1 cellular context compared by ENCODE assay signal in the genomic region with DNA sequence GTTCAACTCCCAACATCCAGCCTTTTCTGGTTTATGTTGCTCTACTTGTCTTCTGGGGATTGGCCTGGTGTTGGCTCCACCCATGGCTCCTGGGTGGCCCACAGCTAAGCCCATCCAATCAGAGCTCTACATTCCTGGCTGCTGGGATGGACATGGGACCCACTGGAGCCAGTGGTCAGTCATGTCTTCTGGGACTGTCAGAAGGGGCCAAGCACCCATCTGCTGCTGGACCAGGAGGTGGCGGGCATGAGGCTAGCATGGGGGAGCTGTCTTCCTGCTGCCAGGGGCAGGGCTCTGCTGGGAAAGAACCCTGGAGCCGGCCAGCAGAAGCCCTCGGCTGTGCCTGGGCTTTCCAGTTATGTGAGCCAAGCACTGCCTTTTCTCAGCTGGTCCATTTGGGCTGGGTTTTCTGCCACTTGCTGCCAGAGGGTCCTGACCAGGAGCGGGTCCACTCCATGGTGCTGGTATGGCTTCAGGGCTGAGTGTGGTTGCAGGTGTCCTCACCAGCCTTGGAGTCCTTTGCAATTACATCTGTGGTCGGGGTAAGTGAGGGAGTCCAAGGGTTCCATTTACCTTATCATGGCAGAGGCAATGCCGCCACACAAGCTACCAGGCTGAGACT.
TF ChIP-seq lines count a peak whose summit lies in the region.

No MANE protein-coding gene starts in this region.

TF ChIP-seq in SK-N-SH, 30 proteins besides CTCF, POLR2A, EP300 and RAD21 (continued from another document):
- TF ChIP-seq, protein P1, sequence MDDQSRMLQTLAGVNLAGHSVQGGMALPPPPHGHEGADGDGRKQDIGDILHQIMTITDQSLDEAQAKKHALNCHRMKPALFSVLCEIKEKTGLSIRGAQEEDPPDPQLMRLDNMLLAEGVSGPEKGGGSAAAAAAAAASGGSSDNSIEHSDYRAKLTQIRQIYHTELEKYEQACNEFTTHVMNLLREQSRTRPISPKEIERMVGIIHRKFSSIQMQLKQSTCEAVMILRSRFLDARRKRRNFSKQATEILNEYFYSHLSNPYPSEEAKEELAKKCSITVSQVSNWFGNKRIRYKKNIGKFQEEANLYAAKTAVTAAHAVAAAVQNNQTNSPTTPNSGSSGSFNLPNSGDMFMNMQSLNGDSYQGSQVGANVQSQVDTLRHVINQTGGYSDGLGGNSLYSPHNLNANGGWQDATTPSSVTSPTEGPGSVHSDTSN (IDR thresholded peaks at IDR 0.05) = no peak
- TF ChIP-seq, protein P2, sequence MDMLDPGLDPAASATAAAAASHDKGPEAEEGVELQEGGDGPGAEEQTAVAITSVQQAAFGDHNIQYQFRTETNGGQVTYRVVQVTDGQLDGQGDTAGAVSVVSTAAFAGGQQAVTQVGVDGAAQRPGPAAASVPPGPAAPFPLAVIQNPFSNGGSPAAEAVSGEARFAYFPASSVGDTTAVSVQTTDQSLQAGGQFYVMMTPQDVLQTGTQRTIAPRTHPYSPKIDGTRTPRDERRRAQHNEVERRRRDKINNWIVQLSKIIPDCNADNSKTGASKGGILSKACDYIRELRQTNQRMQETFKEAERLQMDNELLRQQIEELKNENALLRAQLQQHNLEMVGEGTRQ (IDR thresholded peaks at IDR 0.05; ENCODE audit: borderline replicate concordance, low read depth, low read length) = no peak
- TF ChIP-seq RCOR1 (IDR thresholded peaks at IDR 0.05; ENCODE audit: low read length) = no peak
- TF ChIP-seq MXI1 (IDR thresholded peaks at IDR 0.05; ENCODE audit: low read depth, low read length) = no peak
- TF ChIP-seq REST (IDR thresholded peaks at IDR 0.05; ENCODE audit: low read depth, low read length) = no peak
- TF ChIP-seq, protein P3, sequence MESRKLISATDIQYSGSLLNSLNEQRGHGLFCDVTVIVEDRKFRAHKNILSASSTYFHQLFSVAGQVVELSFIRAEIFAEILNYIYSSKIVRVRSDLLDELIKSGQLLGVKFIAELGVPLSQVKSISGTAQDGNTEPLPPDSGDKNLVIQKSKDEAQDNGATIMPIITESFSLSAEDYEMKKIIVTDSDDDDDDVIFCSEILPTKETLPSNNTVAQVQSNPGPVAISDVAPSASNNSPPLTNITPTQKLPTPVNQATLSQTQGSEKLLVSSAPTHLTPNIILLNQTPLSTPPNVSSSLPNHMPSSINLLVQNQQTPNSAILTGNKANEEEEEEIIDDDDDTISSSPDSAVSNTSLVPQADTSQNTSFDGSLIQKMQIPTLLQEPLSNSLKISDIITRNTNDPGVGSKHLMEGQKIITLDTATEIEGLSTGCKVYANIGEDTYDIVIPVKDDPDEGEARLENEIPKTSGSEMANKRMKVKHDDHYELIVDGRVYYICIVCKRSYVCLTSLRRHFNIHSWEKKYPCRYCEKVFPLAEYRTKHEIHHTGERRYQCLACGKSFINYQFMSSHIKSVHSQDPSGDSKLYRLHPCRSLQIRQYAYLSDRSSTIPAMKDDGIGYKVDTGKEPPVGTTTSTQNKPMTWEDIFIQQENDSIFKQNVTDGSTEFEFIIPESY (IDR thresholded peaks at IDR 0.05; ENCODE audit: borderline replicate concordance, low read depth) = no peak
- TF ChIP-seq, protein P4, sequence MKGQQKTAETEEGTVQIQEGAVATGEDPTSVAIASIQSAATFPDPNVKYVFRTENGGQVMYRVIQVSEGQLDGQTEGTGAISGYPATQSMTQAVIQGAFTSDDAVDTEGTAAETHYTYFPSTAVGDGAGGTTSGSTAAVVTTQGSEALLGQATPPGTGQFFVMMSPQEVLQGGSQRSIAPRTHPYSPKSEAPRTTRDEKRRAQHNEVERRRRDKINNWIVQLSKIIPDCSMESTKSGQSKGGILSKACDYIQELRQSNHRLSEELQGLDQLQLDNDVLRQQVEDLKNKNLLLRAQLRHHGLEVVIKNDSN (IDR thresholded peaks at IDR 0.05; ENCODE audit: borderline replicate concordance, low read depth) = no peak
- TF ChIP-seq SMC3 (IDR thresholded peaks at IDR 0.05; ENCODE audit: low read depth, low read length) = no peak
TF ChIP-seq in SK-N-SH: peak in this region for 0.
